8 cellular contexts compared by ENCODE assay signal in the genomic region with DNA sequence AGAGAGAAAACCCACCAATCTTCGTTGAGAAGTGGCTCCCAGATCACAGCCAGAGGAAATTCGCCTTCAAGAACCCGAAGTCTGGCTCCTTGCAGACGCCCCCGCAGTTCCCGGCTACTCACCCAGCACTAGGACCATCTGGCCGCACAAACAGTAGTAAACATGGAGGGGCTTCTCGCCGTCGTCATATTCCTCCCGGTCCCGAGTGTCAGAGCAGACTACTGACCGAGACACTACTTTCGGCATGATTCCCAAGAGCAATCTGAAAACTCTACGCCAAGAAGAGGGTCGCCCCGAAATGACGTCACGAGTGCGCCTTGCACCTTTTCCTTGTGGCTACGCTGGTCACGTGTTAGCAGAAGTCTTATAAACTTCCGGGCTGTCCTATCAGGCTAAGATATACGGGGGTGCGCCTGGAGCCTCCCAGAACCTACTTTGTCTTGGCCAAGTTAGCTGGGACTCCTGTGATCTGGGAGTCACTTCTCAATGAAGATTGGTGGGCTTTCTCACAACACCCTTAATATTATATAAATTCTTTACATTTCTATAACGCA. TPM values are rescaled to one million over a fixed set of nuclear protein-coding genes. Genes with fewer than 3 reads are reported as not detected.
DNase-seq lines count a peak whose midpoint lies in the region; ATAC-seq and TF ChIP-seq lines count a peak whose summit lies in the region.

TSS of gene STEEP1 (minus strand) at position 300 of the 554 bp plus-strand sequence. CDS start at position 246, 54 bp downstream.

- H3K9me3 ChIP-seq in hepatocyte (ENCODE audit: low read depth), result no peaks in the 10 kb centered on the region
- no peaks in the 10 kb centered on the region for H3K9me3 ChIP-seq in aorta (ENCODE audit: control insufficient read depth, low read length)

- H3K27me3 ChIP-seq in hepatocyte (no peaks in the 10 kb centered on the region), aorta (ENCODE audit: control insufficient read depth in 1 of 2, insufficient read depth in 2 of 2, low read length in 1 of 2) (no peaks in the 10 kb centered on the region)

- peak within 1 kb of the TSS; percentile 82 for H3K4me2 ChIP-seq in hepatocyte

- H2AFZ ChIP-seq in hepatocyte, result peak within 1 kb of the TSS; percentile 46

- WGBS in hepatocyte (ENCODE audit: low lambda C conversion rate, missing lambda C conversion rate), result 42% methylated on average over 26 of the region's 26 CpGs
- 1 to 29% methylated on average over 26 of the region's 26 CpGs for WGBS in aorta, 2 donors

- no peaks in the 10 kb centered on the region for H3K9me2 ChIP-seq in hepatocyte (replicated peaks; ENCODE audit: insufficient read depth)

- in situ Hi-C loops in astrocyte of the cerebellum (cut with HindIII; ENCODE audit: low sequenced_read_pairs), result no loop called here

- H4K20me1 ChIP-seq in hepatocyte (ENCODE audit: insufficient read depth, poor library complexity, severe bottlenecking), result no peaks in the 10 kb centered on the region

- ATAC-seq in GM18502 (IDR thresholded peaks at IDR 0.05; ENCODE audit: poor library complexity, unreplicated experiment), result peak; percentile 94
- ATAC-seq in HG02981 (IDR thresholded peaks at IDR 0.05; ENCODE audit: unreplicated experiment), result peak; percentile 94
- ATAC-seq in aorta (ENCODE audit: low FRiP score), result peak; percentile 92

- TF ChIP-seq CTCF in astrocyte of the cerebellum (IDR thresholded peaks at IDR 0.05; ENCODE audit: low read depth, low read length, missing control alignments) (no peak), hepatocyte (IDR thresholded peaks at IDR 0.05; ENCODE audit: poor library complexity) (no peak)

- intact Hi-C loops in aorta (cut with DNase I), result no loop called here

- H3K79me2 ChIP-seq in hepatocyte, result peaks cover 9% of the 10 kb centered on the region

- H3K36me3 ChIP-seq in hepatocyte (replicated peaks; ENCODE audit: insufficient read depth, low read depth), result no peaks in the 10 kb centered on the region
- no peaks in the 10 kb centered on the region for H3K36me3 ChIP-seq in aorta (ENCODE audit: control insufficient read depth in 1 of 2, insufficient read depth in 2 of 2, low read length in 1 of 2)

- DNase-seq in NCI-H2081 (lab: John Stamatoyannopoulos, UW), result peak; percentile 99 to 100
- DNase-seq in T-helper 9 cell, result peak; percentile 81
- peak; percentile 86 for DNase-seq in astrocyte of the cerebellum (ENCODE audit: low read depth)
- DNase-seq in hepatocyte (ENCODE audit: low spot score), result peak; percentile 93
- peak; percentile 86 for DNase-seq in renal cortical epithelial cell (ENCODE audit: low read depth)
- DNase-seq in aorta, result peak; percentile 93 to 95

- H3K27ac ChIP-seq in hepatocyte (peak within 1 kb of the TSS; percentile 81), aorta (ENCODE audit: low read depth in 1 of 2, low read length in 2 of 2) (peak within 1 kb of the TSS in 1 of 2 donors; percentile 33)

- H3K4me1 ChIP-seq in hepatocyte (ENCODE audit: insufficient read depth), result no peaks in the 10 kb centered on the region
- H3K4me1 ChIP-seq in aorta (ENCODE audit: control insufficient read depth in 1 of 2, insufficient read depth in 2 of 2, low read length in 2 of 2), result no peaks in the 10 kb centered on the region

- peak within 1 kb of the TSS; percentile 66 for H3K4me3 ChIP-seq in astrocyte of the cerebellum (ENCODE audit: low read depth, low read length)
- peak within 1 kb of the TSS; percentile 43 for H3K4me3 ChIP-seq in hepatocyte
- H3K4me3 ChIP-seq in aorta (ENCODE audit: low read length in 2 of 2), result peak within 1 kb of the TSS; percentile 57 to 92

RNA-seq across cellular contexts. Expression of gene STEEP1, which starts in this region (rescaled TPM):
- total RNA-seq in hepatocyte, result 22.8 and 23.8 TPM in 2 replicates
- 5.5 and 11.1 TPM in 2 replicates for polyA plus RNA-seq in hepatocyte
- total RNA-seq in renal cortical epithelial cell, result 51.7 and 52.9 TPM in 2 replicates
- 10 to 100 TPM; 16.7 to 18.4 TPM for total RNA-seq in aorta
- 10 to 100 TPM; 18.1 to 25.9 TPM for polyA plus RNA-seq in aorta
